In genomic region chr6:44078795-44079671, GRCh38 we compare ENCODE assay signal across 2 cellular contexts.
TF ChIP-seq lines count a peak whose summit lies in the region.

No MANE protein-coding gene starts in this region.

TF ChIP-seq in SK-N-SH, 30 proteins besides CTCF, POLR2A, EP300 and RAD21:
- TF ChIP-seq TCF12 (IDR thresholded peaks at IDR 0.05): no peak
- peak; percentile 22 for TF ChIP-seq CHD2 (IDR thresholded peaks at IDR 0.05; ENCODE audit: low read length, partially characterized antibody)
- peak; percentile 14; the same call in 1 of the 2 replicates for TF ChIP-seq RCOR1 (IDR thresholded peaks at IDR 0.05; ENCODE audit: low read length)
- peak; percentile 96 for TF ChIP-seq SMC3 (IDR thresholded peaks at IDR 0.05; ENCODE audit: low read depth, low read length)
- TF ChIP-seq SIN3A (IDR thresholded peaks at IDR 0.05; ENCODE audit: borderline replicate concordance, low read depth, low read length): no peak

TF ChIP-seq in GM12878, 131 proteins besides CTCF, POLR2A, EP300 and RAD21:
- TF ChIP-seq TARDBP (IDR thresholded peaks at IDR 0.05; ENCODE audit: borderline replicate concordance) (no peak), NFXL1 (IDR thresholded peaks at IDR 0.05; ENCODE audit: borderline replicate concordance) (0 out of 2 replicates have a peak, but pooled peaks have one; percentile 71), EED (IDR thresholded peaks at IDR 0.05; ENCODE audit: low read depth) (peak; percentile 35; the same call in 1 of the 2 replicates), NBN (IDR thresholded peaks at IDR 0.05) (peak; percentile 71; the same call in 1 of the 2 replicates), TBL1XR1 (IDR thresholded peaks at IDR 0.05; ENCODE audit: low read depth, low read length) (no peak), SMC3 (IDR thresholded peaks at IDR 0.05; ENCODE audit: borderline replicate concordance, low read length) (peak; percentile 93), IKZF1 (conservative IDR thresholded peaks at IDR 0.05) (peak; percentile 59), MXI1 (IDR thresholded peaks at IDR 0.05; ENCODE audit: low read depth, low read length) (peak; percentile 27; the same call in 1 of the 2 replicates), RELB (IDR thresholded peaks at IDR 0.05; ENCODE audit: low read depth) (peak; percentile 28; the same call in 1 of the 2 replicates), HCFC1 (IDR thresholded peaks at IDR 0.05; ENCODE audit: low read length) (no peak), POLR2AphosphoS2 (IDR thresholded peaks at IDR 0.05; ENCODE audit: low read depth, low read length) (no peak), MEF2B (IDR thresholded peaks at IDR 0.05; ENCODE audit: partially characterized antibody, poor library complexity, severe bottlenecking) (peak; percentile 4), SMARCA5 (IDR thresholded peaks at IDR 0.05) (peak; percentile 48; the same call in 1 of the 2 replicates), ZNF274 (IDR thresholded peaks at IDR 0.05; ENCODE audit: insufficient read depth, insufficient read length) (no peak), BHLHE40 (IDR thresholded peaks at IDR 0.05; ENCODE audit: borderline replicate concordance in 1 of 2, low read depth in 2 of 2, low read length in 1 of 2) (0 out of 4 replicates have a peak, but pooled peaks of 1 of the 2 experiments have one; percentile 12), E4F1 (IDR thresholded peaks at IDR 0.05; ENCODE audit: borderline replicate concordance, partially characterized antibody) (no peak), ZNF687 (IDR thresholded peaks at IDR 0.05) (peak; percentile 78), PBX3 (IDR thresholded peaks at IDR 0.05; ENCODE audit: insufficient replicate concordance, low read depth, low read length) (no peak), TAF1 (IDR thresholded peaks at IDR 0.05; ENCODE audit: borderline replicate concordance, low read depth, low read length) (peak; percentile 31; the same call in 1 of the 2 replicates), MAX (IDR thresholded peaks at IDR 0.05; ENCODE audit: low read depth, low read length) (peak; percentile 55), SMAD5 (IDR thresholded peaks at IDR 0.05; ENCODE audit: low read depth) (no peak), YY1 (IDR thresholded peaks at IDR 0.05; ENCODE audit: low read depth, low read length) (peak; percentile 65; the same call in 1 of the 2 replicates), IRF4 (IDR thresholded peaks at IDR 0.05; ENCODE audit: low read depth, low read length) (0 out of 2 replicates have a peak, but pooled peaks have one; percentile 12), HSF1 (IDR thresholded peaks at IDR 0.05; ENCODE audit: low read depth, low read length) (no peak), MYB (IDR thresholded peaks at IDR 0.05; ENCODE audit: borderline replicate concordance, low read depth, low read length) (no peak), TCF3 (IDR thresholded peaks at IDR 0.05; ENCODE audit: borderline replicate concordance, insufficient read depth, low read depth, low read length) (no peak), PML (IDR thresholded peaks at IDR 0.05; ENCODE audit: low read length) (no peak), IKZF2 (IDR thresholded peaks at IDR 0.05) (peak; percentile 65 to 66), CHD2 (IDR thresholded peaks at IDR 0.05; ENCODE audit: borderline replicate concordance, low read depth, low read length) (no peak), CBX5 (IDR thresholded peaks at IDR 0.05; ENCODE audit: low read depth) (no peak), ASH2L (IDR thresholded peaks at IDR 0.05; ENCODE audit: borderline replicate concordance, low read depth) (no peak), GATAD2B (conservative IDR thresholded peaks at IDR 0.05; ENCODE audit: low read depth) (0 out of 2 replicates have a peak, but pooled peaks have one; percentile 27), ETV6 (conservative IDR thresholded peaks at IDR 0.05 in 1 of 2, IDR thresholded peaks at IDR 0.05 in 1 of 2; ENCODE audit: borderline replicate concordance in 1 of 2, low read depth in 1 of 2) (no peak), MTA2 (IDR thresholded peaks at IDR 0.05; ENCODE audit: low read depth) (peak; percentile 11; the same call in 1 of the 2 replicates), RB1 (IDR thresholded peaks at IDR 0.05; ENCODE audit: borderline replicate concordance) (no peak), SP1 (IDR thresholded peaks at IDR 0.05; ENCODE audit: low read depth, low read length) (peak; percentile 34)
TF ChIP-seq in GM12878: peak in this region for 19.
